11 cellular contexts compared by ENCODE assay signal in the genomic region with DNA sequence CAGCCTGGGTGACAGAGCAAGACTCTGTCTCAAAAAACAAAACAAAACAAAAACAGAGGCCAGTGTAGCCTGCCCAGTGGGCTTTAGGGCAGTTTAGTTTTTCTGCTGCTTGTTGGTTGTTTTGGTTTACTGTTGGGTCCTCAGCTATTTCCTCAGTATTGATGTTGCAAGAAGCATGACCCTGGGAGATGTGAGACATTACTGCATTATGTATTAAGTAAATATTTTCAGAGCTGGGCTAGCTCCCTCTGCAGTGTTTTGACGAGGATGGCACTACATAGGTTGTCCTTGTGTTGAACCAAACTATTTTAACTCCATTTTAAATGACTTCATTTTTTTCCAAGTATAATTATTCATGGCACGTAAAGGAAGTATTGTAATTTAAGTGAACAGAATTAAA. TPM values are rescaled to one million over a fixed set of nuclear protein-coding genes. Genes with fewer than 3 reads are reported as not detected.
DNase-seq lines count a peak whose midpoint lies in the region; ATAC-seq and TF ChIP-seq lines count a peak whose summit lies in the region.
"Had no signal": no experiment of that assay in that cellular context is flagged by ENCODE, and none has a peak within 500 bp of the region (broad histone marks: within the 10 kb centered on the region; RNA-seq: fewer than 3 reads in every experiment).

No MANE protein-coding gene starts in this region.

- H2BK15ac ChIP-seq in mesenchymal stem cell (ENCODE audit: low read depth, poor library complexity, severe bottlenecking): no peak overlapping the region

- no peak overlapping the region for H3K9ac ChIP-seq in mesenchymal stem cell (ENCODE audit: low read length)

- H2AFZ ChIP-seq in mesenchymal stem cell (ENCODE audit: low read depth, low read length): no peak overlapping the region

- H3K36me3 ChIP-seq in body of pancreas (replicated peaks in 1 of 2; ENCODE audit: insufficient read depth in 1 of 2, low read depth in 2 of 2) (no peaks in the 10 kb centered on the region), mesenchymal stem cell (ENCODE audit: control insufficient read depth in 1 of 2, insufficient read depth in 2 of 2, low read depth in 1 of 2, low read length in 2 of 2) (peaks cover 0 to 2% of the 10 kb centered on the region in 2 experiments)

- no peak overlapping the region for H3K23ac ChIP-seq in mesenchymal stem cell (ENCODE audit: low read length in 2 of 2)

- no peak overlapping the region for H2AK5ac ChIP-seq in mesenchymal stem cell (ENCODE audit: low read length, severe bottlenecking)

- no peak for TF ChIP-seq POLR2A in body of pancreas (IDR thresholded peaks at IDR 0.05)

- H3K4me1 ChIP-seq in body of pancreas: peaks cover 42% of the 10 kb centered on the region
- H3K4me1 ChIP-seq in mesenchymal stem cell (ENCODE audit: control insufficient read depth, insufficient read depth, low read depth, low read length): peaks cover 3% of the 10 kb centered on the region

- H3K4me2 ChIP-seq in mesenchymal stem cell (ENCODE audit: low read length, poor library complexity, severe bottlenecking): no peak overlapping the region

- peaks cover 6% of the 10 kb centered on the region for H3K79me1 ChIP-seq in mesenchymal stem cell (replicated peaks; ENCODE audit: low read length, poor library complexity, severe bottlenecking)

- WGBS in body of pancreas, 2 donors: 33% methylated on average over 2 of the region's 2 CpGs
- WGBS in mesenchymal stem cell: no CpG with 5 or more reads among the region's 2 CpGs

- H3K27me3 ChIP-seq in body of pancreas (no peaks in the 10 kb centered on the region), mesenchymal stem cell (ENCODE audit: control insufficient read depth in 1 of 2, insufficient read depth in 1 of 2, low read length in 2 of 2) (no peaks in the 10 kb centered on the region)

- H2BK5ac ChIP-seq in mesenchymal stem cell (ENCODE audit: low read depth, low read length, poor library complexity, severe bottlenecking): no peak overlapping the region

- ATAC-seq in body of pancreas: peak; percentile 21
- no peak for ATAC-seq in HG02938 (IDR thresholded peaks at IDR 0.05; ENCODE audit: unreplicated experiment)
- ATAC-seq in left cardiac atrium: no peak

- no peak overlapping the region for H3K4me3 ChIP-seq in body of pancreas
- H3K4me3 ChIP-seq in mesenchymal stem cell (ENCODE audit: insufficient read depth in 1 of 2, low read depth in 1 of 2, low read length in 2 of 2): no peak overlapping the region

- no peak overlapping the region for H2BK12ac ChIP-seq in mesenchymal stem cell (ENCODE audit: low read length in 2 of 2)

- intact Hi-C loops in body of pancreas (cut with DNase I) (no loop called here), left cardiac atrium (cut with DNase I) (no loop called here)

- H3K14ac ChIP-seq in mesenchymal stem cell (ENCODE audit: low read length in 2 of 2): no peak overlapping the region

- TF ChIP-seq CTCF in body of pancreas (IDR thresholded peaks at IDR 0.05) (no peak), GM20000 (IDR thresholded peaks at IDR 0.05; ENCODE audit: extremely low read depth, missing control alignments) (no peak)

- no peak overlapping the region for H3K18ac ChIP-seq in mesenchymal stem cell (ENCODE audit: low read depth in 1 of 2, low read length in 2 of 2)

- H3K27ac ChIP-seq in body of pancreas: peak overlapping the region in 2 of 4 donors; percentile 19 to 54
- H3K27ac ChIP-seq in mesenchymal stem cell (ENCODE audit: low read length, poor library complexity, severe bottlenecking): no peak overlapping the region
- H3K27ac ChIP-seq in caudate nucleus (ENCODE audit: low read depth, low read length): no peak overlapping the region

- DNase-seq in AG08395 (ENCODE audit: low spot score) (peak; percentile 44), LHCN-M2 (ENCODE audit: low read depth) (peak; percentile 76), body of pancreas (peak in 2 of 4 donors; percentile 13 to 24), mesenchymal stem cell (peak; percentile 83), caudate nucleus (lab: John Stamatoyannopoulos, UW) (no peak), left cardiac atrium (no peak), GM20000 (ENCODE audit: low spot score) (no peak)
- DNase-seq: DMS 273 treated with DMSO at 0.1 percent for 48 hours; effector memory CD4-positive, alpha-beta T cell; Karpas-422 had no signal

- H4K8ac ChIP-seq in mesenchymal stem cell (ENCODE audit: low read length): no peak overlapping the region

- H3K4ac ChIP-seq in mesenchymal stem cell (ENCODE audit: low read depth in 1 of 2, low read length in 2 of 2): no peak overlapping the region

- H4K91ac ChIP-seq in mesenchymal stem cell (ENCODE audit: low read length): no peak overlapping the region

- H2BK120ac ChIP-seq in mesenchymal stem cell (ENCODE audit: low read depth, low read length): no peak overlapping the region

- H3K9me3 ChIP-seq in body of pancreas (no peaks in the 10 kb centered on the region), mesenchymal stem cell (ENCODE audit: control insufficient read depth, low read length) (no peaks in the 10 kb centered on the region)

RNA-seq across cellular contexts. Expression of a gene that starts 4.8 kb away (rescaled TPM):
- total RNA-seq in LHCN-M2 (2014; rRNA removed) (39.3 and 42.3 TPM in 2 replicates), body of pancreas (10 to 100 TPM; 70.0 to 93.9 TPM), left cardiac atrium (10 to 100 TPM; 27.3 to 37.4 TPM)
- 6.6 TPM for polyA plus RNA-seq in LHCN-M2 (2012)
- 10.0 TPM for polyA plus RNA-seq in mesenchymal stem cell (2013, experiment 1 of 2)
- 9.1 TPM for polyA plus RNA-seq in mesenchymal stem cell (2013, experiment 2 of 2)

Comparison
In these comparisons a context has a peak if more than half of its experiments do, and no peak if none do; other contexts are left out.
1. DNase-seq: peak in AG08395 (single experiment), LHCN-M2 (single experiment) and mesenchymal stem cell (single experiment); none in caudate nucleus (0 of 61), left cardiac atrium (single experiment) and GM20000 (single experiment).